In the genomic region with DNA sequence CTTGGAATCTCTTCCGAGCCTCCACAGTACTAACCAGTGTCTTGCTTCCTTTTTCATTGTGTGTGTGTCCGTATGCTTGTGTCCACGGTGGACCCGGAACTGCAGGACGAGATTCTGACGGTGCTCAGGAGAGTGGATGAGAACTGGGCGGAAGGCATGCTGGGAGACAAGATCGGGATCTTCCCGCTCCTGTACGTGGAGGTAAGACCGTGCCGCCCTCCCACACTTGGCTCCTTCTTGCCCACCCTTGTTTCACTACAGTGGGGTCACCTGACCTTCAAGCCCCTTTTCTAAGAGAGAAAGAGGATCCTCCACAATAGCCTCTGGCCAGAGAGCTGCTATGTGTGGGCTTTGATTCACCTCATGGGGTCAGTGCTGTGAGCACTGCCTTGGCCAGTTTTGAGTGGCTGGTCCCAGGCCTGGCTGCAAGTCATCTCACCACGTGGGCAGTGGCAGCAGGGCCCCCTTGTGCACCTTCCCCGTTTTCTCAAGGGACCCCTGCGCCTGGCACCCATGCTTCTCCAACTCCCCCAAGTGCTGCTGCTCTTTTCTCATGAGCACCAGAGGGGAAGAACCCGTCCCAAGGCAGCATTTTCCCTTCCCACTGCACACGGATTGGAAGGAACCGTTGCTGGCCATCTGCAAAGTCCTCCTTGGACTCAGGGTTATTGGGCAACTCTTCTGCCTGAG, we compare ENCODE assay signal across 18 cellular contexts.
"Had no signal": no experiment of that assay in that cellular context is flagged by ENCODE, and none has a peak within 500 bp of the region (broad histone marks: within the 10 kb centered on the region; RNA-seq: fewer than 3 reads in every experiment).

No MANE protein-coding gene starts in this region.

- H3K36me3 ChIP-seq: thyroid gland had no signal

- H3K4me1 ChIP-seq: body of pancreas, parathyroid adenoma had no signal

- H3K27ac ChIP-seq: body of pancreas, parathyroid adenoma, SK-N-MC, thyroid gland had no signal

- H3K4me1 Mint-ChIP-seq: stimulated activated effector memory CD8-positive, alpha-beta T cell treated with anti-CD3 and anti-CD28 coated beads, Interleukin-12 subunit alpha, Interleukin-12 subunit beta, amount 100 ng/mL, for 72 hours had no signal

- H3K9me3 ChIP-seq: body of pancreas, thyroid gland had no signal

- H3K27ac Mint-ChIP-seq: activated naive CD8-positive, alpha-beta T cell; stimulated activated effector memory CD8-positive, alpha-beta T cell treated with anti-CD3 and anti-CD28 coated beads, Interleukin-12 subunit alpha, Interleukin-12 subunit beta, amount 100 ng/mL, for 72 hours had no signal

- ATAC-seq: activated CD4-positive, CD25-positive, alpha-beta regulatory T cell treated with anti-CD3 and anti-CD28 coated beads, Interleukin-2, amount 50 U/mL, for 24 hours; body of pancreas; left cardiac atrium; stimulated activated effector memory CD8-positive, alpha-beta T cell treated with anti-CD3 and anti-CD28 coated beads, Interleukin-12 subunit alpha, Interleukin-12 subunit beta, amount 100 ng/mL, for 72 hours had no signal

- H3K27me3 ChIP-seq: body of pancreas, thyroid gland had no signal

- H3K27me3 Mint-ChIP-seq: activated naive CD8-positive, alpha-beta T cell had no signal

- H3K36me3 Mint-ChIP-seq: stimulated activated effector memory CD8-positive, alpha-beta T cell treated with anti-CD3 and anti-CD28 coated beads, Interleukin-12 subunit alpha, Interleukin-12 subunit beta, amount 100 ng/mL, for 72 hours had no signal

- DNase-seq: activated CD4-positive, alpha-beta T cell treated with anti-CD3 and anti-CD28 coated beads, Interleukin-2, amount 50 U/mL, for 48 hours; activated T-cell treated with anti-CD3 and anti-CD28 coated beads, Interleukin-2, amount 50 U/mL, for 48 hours; amniotic stem cell; body of pancreas; central memory CD4-positive, alpha-beta T cell; cortex of kidney; effector CD8-positive, alpha-beta T cell; left cardiac atrium; midbrain; thyroid gland had no signal

- H3K4me3 ChIP-seq: body of pancreas, lung, SK-N-MC, thyroid gland had no signal

- H3K4me3 Mint-ChIP-seq: activated naive CD8-positive, alpha-beta T cell; neural crest cell; stimulated activated effector memory CD8-positive, alpha-beta T cell treated with anti-CD3 and anti-CD28 coated beads, Interleukin-12 subunit alpha, Interleukin-12 subunit beta, amount 100 ng/mL, for 72 hours had no signal

- H3K9me3 Mint-ChIP-seq: neural crest cell; stimulated activated effector memory CD8-positive, alpha-beta T cell treated with anti-CD3 and anti-CD28 coated beads, Interleukin-12 subunit alpha, Interleukin-12 subunit beta, amount 100 ng/mL, for 72 hours had no signal

- FAIRE-seq: frontal cortex had no signal
